In the genomic region with DNA sequence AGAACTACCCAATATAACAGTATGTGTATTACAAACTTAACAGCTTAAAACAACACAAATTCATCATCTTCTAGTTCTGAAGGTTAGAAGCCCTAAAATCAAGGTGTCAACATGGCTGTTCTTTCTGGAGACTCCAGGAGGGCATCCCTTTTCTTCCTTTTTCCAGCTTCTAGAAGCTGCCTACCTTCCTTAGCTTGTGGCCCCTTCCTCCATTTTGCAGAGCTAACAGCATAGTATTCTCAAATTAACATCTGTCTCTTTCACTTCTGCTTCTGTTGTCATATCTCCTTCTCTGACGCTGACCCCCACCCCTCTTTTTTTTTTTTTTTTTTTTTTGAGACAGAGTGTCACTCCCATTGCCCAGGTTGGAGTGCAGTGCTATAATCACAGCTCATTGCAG, we compare ENCODE assay signal across 12 cellular contexts. TPM values are rescaled to one million over a fixed set of nuclear protein-coding genes. Genes with fewer than 3 reads are reported as not detected.
DNase-seq lines count a peak whose midpoint lies in the region; ATAC-seq and TF ChIP-seq lines count a peak whose summit lies in the region.
"Had no signal": no experiment of that assay in that cellular context is flagged by ENCODE, and none has a peak within 500 bp of the region (broad histone marks: within the 10 kb centered on the region; RNA-seq: fewer than 3 reads in every experiment).

No MANE protein-coding gene starts in this region.

- TF ChIP-seq CTCF in GM12864 (IDR thresholded peaks at IDR 0.05; ENCODE audit: low read depth, low read length, missing control alignments): no peak
- TF ChIP-seq CTCF in RWPE1 (conservative IDR thresholded peaks at IDR 0.05; ENCODE audit: low read depth): no peak

- ATAC-seq in GM21381 (IDR thresholded peaks at IDR 0.05; ENCODE audit: unreplicated experiment) (peak; percentile 33), HG03139 (IDR thresholded peaks at IDR 0.05; ENCODE audit: unreplicated experiment) (peak; percentile 38)
- ATAC-seq in activated CD8-positive, alpha-beta memory T cell treated with anti-CD3 and anti-CD28 coated beads, Interleukin-2, amount 10 ng/mL, durations not matched to agents 7 days and 5 days: no peak

- no peak overlapping the region for H3K27ac Mint-ChIP-seq in activated CD8-positive, alpha-beta memory T cell treated with anti-CD3 and anti-CD28 coated beads, Interleukin-2, amount 10 ng/mL, durations not matched to agents 7 days and 5 days

- peaks cover 21% of the 10 kb centered on the region for H3K4me1 Mint-ChIP-seq in activated CD8-positive, alpha-beta memory T cell treated with anti-CD3 and anti-CD28 coated beads, Interleukin-2, amount 10 ng/mL, durations not matched to agents 7 days and 5 days

- peak; percentile 58 for DNase-seq in GM12864 (ENCODE audit: low read depth)
- peak; percentile 22 for DNase-seq in OCI-M1 (lab: John Stamatoyannopoulos, UW)
- no peak for DNase-seq in COR-L47 (lab: John Stamatoyannopoulos, UW)
- no peak for DNase-seq in activated CD8-positive, alpha-beta memory T cell treated with anti-CD3 and anti-CD28 coated beads, Interleukin-2, amount 10 ng/mL, durations not matched to agents 7 days and 5 days
- DNase-seq in hepatic stellate cell (ENCODE audit: low spot score): no peak
- DNase-seq in RWPE1 (ENCODE audit: low spot score): no peak
- DNase-seq: activated CD4-positive, alpha-beta T cell treated with anti-CD3 and anti-CD28 coated beads, Interleukin-2, amount 50 U/mL, for 48 hours; central memory CD4-positive, alpha-beta T cell; EL; T-helper 1 cell had no signal

- no peaks in the 10 kb centered on the region for H3K27me3 Mint-ChIP-seq in activated CD8-positive, alpha-beta memory T cell treated with anti-CD3 and anti-CD28 coated beads, Interleukin-2, amount 10 ng/mL, durations not matched to agents 7 days and 5 days

- H3K4me3 ChIP-seq in GM12864 (ENCODE audit: low read depth, low read length): no peak overlapping the region

- H3K27ac ChIP-seq in RWPE1: no peak overlapping the region

- no peaks in the 10 kb centered on the region for H3K9me3 Mint-ChIP-seq in activated CD8-positive, alpha-beta memory T cell treated with anti-CD3 and anti-CD28 coated beads, Interleukin-2, amount 10 ng/mL, durations not matched to agents 7 days and 5 days (ENCODE audit: low read depth)

- CTCF ChIA-PET in activated CD8-positive, alpha-beta memory T cell treated with anti-CD3 and anti-CD28 coated beads, Interleukin-2, amount 10 ng/mL, durations not matched to agents 7 days and 5 days (lab: Charles Lee): no interaction called here
- CTCF ChIA-PET in RWPE1 (lab: Yijun Ruan, JAX): interaction anchor here (0.7 kb wide), 1 partner anchor 20 kb away, joined by 5 read pairs; no protein-coding TSS in a partner anchor

- H3K36me3 Mint-ChIP-seq in activated CD8-positive, alpha-beta memory T cell treated with anti-CD3 and anti-CD28 coated beads, Interleukin-2, amount 10 ng/mL, durations not matched to agents 7 days and 5 days: no peaks in the 10 kb centered on the region

- POLR2A ChIA-PET in RWPE1 (lab: Yijun Ruan, JAX; ENCODE audit: low non-redundant PET): no interaction called here

- no peak overlapping the region for H3K4me3 Mint-ChIP-seq in activated CD8-positive, alpha-beta memory T cell treated with anti-CD3 and anti-CD28 coated beads, Interleukin-2, amount 10 ng/mL, durations not matched to agents 7 days and 5 days

RNA-seq across cellular contexts. Expression of a gene that starts 52.8 kb away (rescaled TPM):
- total RNA-seq in activated CD8-positive, alpha-beta memory T cell treated with anti-CD3 and anti-CD28 coated beads, Interleukin-2, amount 10 ng/mL, durations not matched to agents 7 days and 5 days: 10 to 100 TPM; 57.3 to 64.4 TPM

Comparison
In these comparisons a context has a peak if more than half of its experiments do, and no peak if none do; other contexts are left out.
1. DNase-seq: peak in GM12864 (single experiment) and OCI-M1 (single experiment); none in COR-L47 (single experiment), activated CD8-positive, alpha-beta memory T cell treated with anti-CD3 and anti-CD28 coated beads, Interleukin-2, amount 10 ng/mL, durations not matched to agents 7 days and 5 days (single experiment), hepatic stellate cell (single experiment) and RWPE1 (single experiment).